ENCODE assay signal across 8 cellular contexts in genomic region chr9:89999534-90000370, GRCh38.
A peak's percentile ranks its signal among the peaks of the same experiment; 100 is the strongest.
DNase-seq lines count a peak whose midpoint lies in the region; ATAC-seq and TF ChIP-seq lines count a peak whose summit lies in the region.

No MANE protein-coding gene starts in this region.

- H3K27me3 Mint-ChIP-seq in T-cell (no peaks in the 10 kb centered on the region), glutamatergic neuron (ENCODE audit: unreplicated experiment) (peaks cover 2% of the 10 kb centered on the region)

- intact Hi-C loops in left lung (cut with DNase I), result no loop called here

- H3K4me3 Mint-ChIP-seq in T-cell (peak overlapping the region; percentile 68 to 77 (median 71)), glutamatergic neuron (ENCODE audit: unreplicated experiment) (no peak overlapping the region)

- H3K36me3 Mint-ChIP-seq in T-cell, result no peaks in the 10 kb centered on the region
- H3K36me3 Mint-ChIP-seq in glutamatergic neuron (ENCODE audit: unreplicated experiment), result no peaks in the 10 kb centered on the region

- H3K9me3 Mint-ChIP-seq in T-cell (no peaks in the 10 kb centered on the region), glutamatergic neuron (ENCODE audit: unreplicated experiment) (no peaks in the 10 kb centered on the region)

- peak; percentile 96 for ATAC-seq in GM21528 (IDR thresholded peaks at IDR 0.05; ENCODE audit: low FRiP score, unreplicated experiment)
- peak; percentile 72 to 91 (median 79) for ATAC-seq in T-cell (replicated peaks in 1 of 4)
- ATAC-seq in left lung, result peak; percentile 91

- TF ChIP-seq CTCF in LNCaP clone FGC (IDR thresholded peaks at IDR 0.05; ENCODE audit: control insufficient read depth, extremely low read depth, insufficient read depth), result 0 out of 2 replicates have a peak, but pooled peaks have one; percentile 0
- TF ChIP-seq CTCF in brain microvascular endothelial cell (IDR thresholded peaks at IDR 0.05; ENCODE audit: low read depth, low read length, missing control alignments), result no peak
- TF ChIP-seq CTCF in left lung (IDR thresholded peaks at IDR 0.05), result no peak
- TF ChIP-seq CTCF in glutamatergic neuron (IDR thresholded peaks at IDR 0.05; ENCODE audit: partially characterized antibody, unreplicated experiment), result no peak

- DNase-seq in DMS153 (lab: John Stamatoyannopoulos, UW) (peak; percentile 93), LNCaP clone FGC (ENCODE audit: low read depth) (peak; percentile 92), T-cell (peak in 26 of 34 experiments; percentile 5 to 52 (median 22)), brain microvascular endothelial cell (peak; percentile 40), left lung (peak in 1 of 2 donors; percentile 82), glutamatergic neuron (no peak)
- DNase-seq in stimulated activated CD4-positive, alpha-beta T cell treated with anti-CD3 and anti-CD28 coated beads, TNF-alpha, amount 100 ng/mL, for 24 hours (ENCODE audit: low read depth in 3 of 3), result peak; percentile 28 to 60 (median 38)

- peaks cover 27 to 32% (median 28%) of the 10 kb centered on the region in 3 donors for H3K4me1 Mint-ChIP-seq in T-cell
- H3K4me1 Mint-ChIP-seq in glutamatergic neuron (ENCODE audit: low read depth, unreplicated experiment), result peaks cover 18% of the 10 kb centered on the region

- in situ Hi-C loops in brain microvascular endothelial cell (cut with HindIII; ENCODE audit: low pct_ligation_motif_present, low sequenced_read_pairs), result no loop called here

- H3K27ac ChIP-seq in brain microvascular endothelial cell (no peak overlapping the region), left lung (peak overlapping the region; percentile 80 to 82)

- POLR2A ChIA-PET in T-cell (lab: Charles Lee), result no interaction called here

- no peaks in the 10 kb centered on the region for H3K9me3 ChIP-seq in left lung

- H3K27ac Mint-ChIP-seq in T-cell (peak overlapping the region; percentile 78 to 91), glutamatergic neuron (ENCODE audit: unreplicated experiment) (no peak overlapping the region)

- CTCF ChIA-PET in T-cell (lab: Charles Lee), result interaction anchor here in 1 of 2 donors (1.3 kb wide), 1 partner anchor 402 kb away, joined by 4 read pairs; no protein-coding TSS in a partner anchor

- H3K4me1 ChIP-seq in left lung, result peaks cover 19 to 61% of the 10 kb centered on the region in 2 donors

- H3K36me3 ChIP-seq in brain microvascular endothelial cell (replicated peaks), result no peaks in the 10 kb centered on the region
- H3K36me3 ChIP-seq in left lung, result no peaks in the 10 kb centered on the region

- H3K27me3 ChIP-seq in brain microvascular endothelial cell (replicated peaks), result peaks cover 2% of the 10 kb centered on the region
- no peaks in the 10 kb centered on the region for H3K27me3 ChIP-seq in left lung

- H3K4me3 ChIP-seq in LNCaP clone FGC (ENCODE audit: low read depth, low read length), result peak overlapping the region; percentile 12
- peak overlapping the region; percentile 12 for H3K4me3 ChIP-seq in brain microvascular endothelial cell (ENCODE audit: low read depth, low read length)
- H3K4me3 ChIP-seq in left lung, result peak overlapping the region in 1 of 2 donors; percentile 17
